In the genomic region with DNA sequence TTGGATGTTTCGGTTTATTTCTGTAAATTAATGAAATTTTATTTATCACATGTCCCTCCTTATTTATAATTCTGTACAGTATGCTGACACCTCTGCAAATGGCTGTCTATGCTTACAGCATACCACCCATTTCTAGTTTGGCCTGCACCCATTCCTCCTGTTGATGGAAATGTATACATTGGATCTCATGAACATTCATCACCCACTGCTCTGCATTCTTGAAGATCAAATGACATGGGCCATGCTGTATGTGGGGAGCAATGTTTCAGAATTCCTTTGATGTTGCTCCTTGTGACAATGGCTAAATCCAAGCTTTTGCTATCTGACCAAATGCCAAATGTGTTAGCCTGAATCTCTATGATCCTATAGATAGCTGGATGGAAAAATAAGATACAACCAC, we compare ENCODE assay signal across 34 cellular contexts. TPM values are rescaled to one million over a fixed set of nuclear protein-coding genes. Genes with fewer than 3 reads are reported as not detected.
"Had no signal": no experiment of that assay in that cellular context is flagged by ENCODE, and none has a peak within 500 bp of the region (broad histone marks: within the 10 kb centered on the region; RNA-seq: fewer than 3 reads in every experiment).

No MANE protein-coding gene starts in this region.

- H3K27me3 Mint-ChIP-seq: activated CD8-positive, alpha-beta T cell treated with anti-CD3 and anti-CD28 coated beads for 36 hours; activated T-helper 17 cell treated with anti-CD3 and anti-CD28 coated beads, Interleukin-2, amount 50 U/mL, for 72 hours had no signal

- H3K27ac Mint-ChIP-seq: activated B cell treated with CpG ODN at 0.5 μM for 24 hours; activated CD8-positive, alpha-beta T cell treated with anti-CD3 and anti-CD28 coated beads for 36 hours; activated naive CD8-positive, alpha-beta T cell; activated T-helper 17 cell treated with anti-CD3 and anti-CD28 coated beads, Interleukin-2, amount 50 U/mL, for 72 hours; T-helper 17 cell; T-helper 2 cell treated with Interferon-gamma antibody and Interleukin-4, amounts not matched to agents 5 μg/mL and 100 μg/mL, for 36 hours had no signal

- H3K27ac ChIP-seq: brain microvascular endothelial cell, esophagus muscularis mucosa, foreskin keratinocyte, gastrocnemius medialis, WERI-Rb-1 had no signal

- H3K4me3 Mint-ChIP-seq: activated B cell treated with CpG ODN at 0.5 μM for 24 hours; activated CD8-positive, alpha-beta T cell treated with anti-CD3 and anti-CD28 coated beads for 36 hours; activated naive CD8-positive, alpha-beta T cell; activated T-cell treated with anti-CD3 and anti-CD28 coated beads, Interleukin-2, amount 50 U/mL, for 4 hours; activated T-helper 17 cell treated with anti-CD3 and anti-CD28 coated beads, Interleukin-2, amount 50 U/mL, for 72 hours; central memory CD8-positive, alpha-beta T cell; effector memory CD8-positive, alpha-beta T cell; T-helper 17 cell; T-helper 2 cell treated with Interferon-gamma antibody and Interleukin-4, amounts not matched to agents 5 μg/mL and 100 μg/mL, for 36 hours had no signal

- H3K27me3 ChIP-seq: brain microvascular endothelial cell, esophagus muscularis mucosa, foreskin keratinocyte, gastrocnemius medialis had no signal

- H3K4me1 Mint-ChIP-seq: activated T-helper 17 cell treated with anti-CD3 and anti-CD28 coated beads, Interleukin-2, amount 50 U/mL, for 72 hours; central memory CD8-positive, alpha-beta T cell had no signal

- ATAC-seq: activated CD4-positive, CD25-positive, alpha-beta regulatory T cell treated with anti-CD3 and anti-CD28 coated beads, Interleukin-2, amount 50 U/mL, for 24 hours; activated CD8-positive, alpha-beta T cell treated with anti-CD3 and anti-CD28 coated beads for 36 hours; activated T-cell treated with anti-CD3 and anti-CD28 coated beads, Interleukin-2, amount 50 U/mL, for 4 hours; activated T-helper 17 cell treated with anti-CD3 and anti-CD28 coated beads, Interleukin-2, amount 50 U/mL, for 72 hours; effector memory CD8-positive, alpha-beta T cell; foreskin keratinocyte; gastrocnemius medialis; T-helper 17 cell had no signal

- DNase-seq: activated B cell treated with CpG ODN at 0.5 μM for 24 hours; activated CD4-positive, alpha-beta T cell treated with anti-CD3 and anti-CD28 coated beads for 48 hours; activated CD4-positive, alpha-beta T cell treated with anti-CD3 and anti-CD28 coated beads, Interleukin-2, amount 50 U/mL, for 1 hour; activated CD4-positive, alpha-beta T cell treated with anti-CD3 and anti-CD28 coated beads, Interleukin-2, amount 50 U/mL, for 48 hours; activated CD8-positive, alpha-beta memory T cell treated with anti-CD3 and anti-CD28 coated beads for 24 hours; activated CD8-positive, alpha-beta T cell treated with anti-CD3 and anti-CD28 coated beads for 36 hours; activated effector memory CD4-positive, alpha-beta T cell treated with Interleukin-2 at 50 U/mL for 16 hours; activated gamma-delta T cell treated with Interleukin-2 at 50 U/mL for 16 hours; activated naive CD4-positive, alpha-beta T cell treated with anti-CD3 and anti-CD28 coated beads, Interleukin-2, amount 50 U/mL, for 16 hours; activated naive CD4-positive, alpha-beta T cell treated with Interleukin-2 at 50 U/mL for 16 hours; activated T-cell treated with anti-CD3 and anti-CD28 coated beads, Interleukin-2, amount 50 U/mL, for 4 hours; amniotic stem cell; anterior cingulate cortex; brain microvascular endothelial cell; cortex of kidney; dermis blood vessel endothelial cell; effector CD4-positive, alpha-beta T cell; effector memory CD8-positive, alpha-beta T cell; erythroblast; foreskin keratinocyte; gastrocnemius medialis; glutamatergic neuron; T-helper 1 cell; T-helper 17 cell; T1000; WERI-Rb-1 had no signal

- H3K9me3 Mint-ChIP-seq: activated T-cell treated with anti-CD3 and anti-CD28 coated beads, Interleukin-2, amount 50 U/mL, for 4 hours; activated T-helper 17 cell treated with anti-CD3 and anti-CD28 coated beads, Interleukin-2, amount 50 U/mL, for 72 hours; effector memory CD8-positive, alpha-beta T cell; T-helper 2 cell treated with Interferon-gamma antibody and Interleukin-4, amounts not matched to agents 5 μg/mL and 100 μg/mL, for 36 hours had no signal

- H3K36me3 ChIP-seq: brain microvascular endothelial cell, esophagus muscularis mucosa, gastrocnemius medialis, WERI-Rb-1 had no signal

- FAIRE-seq: bronchial epithelial cell, colon had no signal

- H3K4me3 ChIP-seq: esophagus muscularis mucosa, gastrocnemius medialis had no signal

- H3K9me3 ChIP-seq: esophagus muscularis mucosa, gastrocnemius medialis had no signal

RNA-seq across cellular contexts. Expression of a gene that starts 55.3 kb away (rescaled TPM):
- total RNA-seq: activated B cell treated with CpG ODN at 0.5 μM for 24 hours; activated CD8-positive, alpha-beta T cell treated with anti-CD3 and anti-CD28 coated beads for 36 hours; activated T-cell treated with anti-CD3 and anti-CD28 coated beads, Interleukin-2, amount 50 U/mL, for 4 hours; activated T-helper 17 cell treated with anti-CD3 and anti-CD28 coated beads, Interleukin-2, amount 50 U/mL, for 72 hours; T-helper 17 cell had no signal
